In the genomic region with DNA sequence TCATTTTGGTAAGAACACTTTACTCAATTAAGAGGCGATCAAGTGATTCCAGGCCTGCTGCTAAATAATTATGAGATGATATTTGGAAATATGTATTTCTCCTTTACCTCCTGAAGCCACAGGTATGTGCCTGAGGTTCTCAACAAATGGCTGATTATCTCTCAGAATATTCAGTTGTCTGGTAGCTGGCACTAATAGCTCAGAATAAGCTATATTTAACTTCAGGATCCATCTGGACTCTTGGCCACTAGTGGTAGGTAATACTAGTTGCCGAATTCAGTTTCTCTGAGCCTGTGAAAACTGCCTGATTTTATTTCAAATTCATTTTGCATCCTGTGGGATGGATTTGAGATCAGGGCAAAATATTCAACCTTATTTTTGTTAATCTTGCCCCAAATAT, we compare ENCODE assay signal across 26 cellular contexts.
"Had no signal": no experiment of that assay in that cellular context is flagged by ENCODE, and none has a peak within 500 bp of the region (broad histone marks: within the 10 kb centered on the region; RNA-seq: fewer than 3 reads in every experiment).

No MANE protein-coding gene starts in this region.

- H3K27me3 Mint-ChIP-seq: activated B cell treated with CpG ODN at 0.5 μM for 24 hours; activated CD8-positive, alpha-beta T cell treated with anti-CD3 and anti-CD28 coated beads for 36 hours; activated T-helper 17 cell treated with anti-CD3 and anti-CD28 coated beads, Interleukin-2, amount 50 U/mL, for 72 hours; T-helper 17 cell had no signal

- H3K4me1 Mint-ChIP-seq: activated B cell treated with CpG ODN at 0.5 μM for 24 hours; activated T-helper 17 cell treated with anti-CD3 and anti-CD28 coated beads, Interleukin-2, amount 50 U/mL, for 72 hours; T-helper 17 cell had no signal

- H3K9me3 Mint-ChIP-seq: activated B cell treated with CpG ODN at 0.5 μM for 24 hours; activated CD8-positive, alpha-beta T cell treated with anti-CD3 and anti-CD28 coated beads for 36 hours; activated T-cell treated with anti-CD3 and anti-CD28 coated beads, Interleukin-2, amount 50 U/mL, for 4 hours; activated T-helper 17 cell treated with anti-CD3 and anti-CD28 coated beads, Interleukin-2, amount 50 U/mL, for 72 hours; T-helper 2 cell treated with Interferon-gamma antibody and Interleukin-4, amounts not matched to agents 5 μg/mL and 100 μg/mL, for 36 hours had no signal

- DNase-seq: activated B cell treated with CpG ODN at 0.5 μM for 24 hours; activated CD4-positive, alpha-beta T cell treated with anti-CD3 and anti-CD28 coated beads for 48 hours; activated CD4-positive, alpha-beta T cell treated with anti-CD3 and anti-CD28 coated beads, Interleukin-2, amount 50 U/mL, for 1 hour; activated CD4-positive, alpha-beta T cell treated with anti-CD3 and anti-CD28 coated beads, Interleukin-2, amount 50 U/mL, for 48 hours; activated CD8-positive, alpha-beta memory T cell treated with anti-CD3 and anti-CD28 coated beads for 24 hours; activated CD8-positive, alpha-beta T cell treated with anti-CD3 and anti-CD28 coated beads for 36 hours; activated effector memory CD4-positive, alpha-beta T cell treated with Interleukin-2 at 50 U/mL for 16 hours; activated gamma-delta T cell treated with Interleukin-2 at 50 U/mL for 16 hours; activated naive CD4-positive, alpha-beta T cell treated with anti-CD3 and anti-CD28 coated beads, Interleukin-2, amount 50 U/mL, for 16 hours; activated naive CD4-positive, alpha-beta T cell treated with Interleukin-2 at 50 U/mL for 16 hours; activated T-cell treated with anti-CD3 and anti-CD28 coated beads, Interleukin-2, amount 50 U/mL, for 4 hours; amniotic stem cell; aorta; body of pancreas; cortex of kidney; effector CD8-positive, alpha-beta T cell; esophagus squamous epithelium; foreskin melanocyte; heart right ventricle; T-helper 1 cell; T-helper 17 cell; T1000; WERI-Rb-1 had no signal

- H3K4me3 Mint-ChIP-seq: activated B cell treated with CpG ODN at 0.5 μM for 24 hours; activated CD8-positive, alpha-beta T cell treated with anti-CD3 and anti-CD28 coated beads for 36 hours; activated naive CD8-positive, alpha-beta T cell; activated T-cell treated with anti-CD3 and anti-CD28 coated beads, Interleukin-2, amount 50 U/mL, for 4 hours; activated T-helper 17 cell treated with anti-CD3 and anti-CD28 coated beads, Interleukin-2, amount 50 U/mL, for 72 hours; T-helper 17 cell; T-helper 2 cell treated with Interferon-gamma antibody and Interleukin-4, amounts not matched to agents 5 μg/mL and 100 μg/mL, for 36 hours had no signal

- H3K36me3 Mint-ChIP-seq: activated naive CD8-positive, alpha-beta T cell had no signal

- H3K27ac Mint-ChIP-seq: activated B cell treated with CpG ODN at 0.5 μM for 24 hours; activated CD8-positive, alpha-beta T cell treated with anti-CD3 and anti-CD28 coated beads for 36 hours; activated naive CD8-positive, alpha-beta T cell; activated T-helper 17 cell treated with anti-CD3 and anti-CD28 coated beads, Interleukin-2, amount 50 U/mL, for 72 hours; T-helper 17 cell; T-helper 2 cell treated with Interferon-gamma antibody and Interleukin-4, amounts not matched to agents 5 μg/mL and 100 μg/mL, for 36 hours had no signal
